Comparison of ENCODE assay signal across 1 cellular context in the genomic region with DNA sequence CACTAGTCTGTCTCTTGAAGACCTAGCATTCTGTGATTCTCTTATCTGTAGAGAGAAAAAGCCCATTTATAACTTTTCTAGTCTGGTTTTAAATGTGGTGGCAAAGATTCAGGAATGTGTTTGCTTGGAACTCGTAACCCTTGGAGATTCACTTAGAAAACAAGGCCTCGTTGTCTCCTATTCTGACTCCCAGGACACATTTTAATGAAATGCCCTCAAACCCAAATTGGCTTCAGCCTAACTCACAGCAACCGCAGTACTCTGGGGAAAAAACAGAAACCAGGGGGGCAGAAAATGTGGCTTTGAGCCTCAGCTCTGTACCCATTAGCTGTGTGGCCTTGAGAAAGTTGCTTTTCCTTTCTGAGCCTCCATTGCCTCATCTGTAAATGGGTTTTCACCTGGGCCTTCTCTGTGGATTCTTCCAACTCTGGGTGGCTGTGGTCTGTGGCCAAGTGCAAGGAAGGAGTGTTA.
TF ChIP-seq lines count a peak whose summit lies in the region.

No MANE protein-coding gene starts in this region.

TF ChIP-seq in SK-N-SH treated with all-trans-retinoic acid at 6 μM for 48 hours, 23 proteins besides CTCF, POLR2A, EP300 and RAD21 (continued from another document):
- TF ChIP-seq ZFP3 (CRISPR knock-in tag; IDR thresholded peaks at IDR 0.05), result no peak
- TF ChIP-seq TCF4 (CRISPR knock-in tag; IDR thresholded peaks at IDR 0.05; ENCODE audit: borderline replicate concordance), result no peak
- TF ChIP-seq ZFP30 (CRISPR knock-in tag; IDR thresholded peaks at IDR 0.05), result no peak
- TF ChIP-seq, protein P1, sequence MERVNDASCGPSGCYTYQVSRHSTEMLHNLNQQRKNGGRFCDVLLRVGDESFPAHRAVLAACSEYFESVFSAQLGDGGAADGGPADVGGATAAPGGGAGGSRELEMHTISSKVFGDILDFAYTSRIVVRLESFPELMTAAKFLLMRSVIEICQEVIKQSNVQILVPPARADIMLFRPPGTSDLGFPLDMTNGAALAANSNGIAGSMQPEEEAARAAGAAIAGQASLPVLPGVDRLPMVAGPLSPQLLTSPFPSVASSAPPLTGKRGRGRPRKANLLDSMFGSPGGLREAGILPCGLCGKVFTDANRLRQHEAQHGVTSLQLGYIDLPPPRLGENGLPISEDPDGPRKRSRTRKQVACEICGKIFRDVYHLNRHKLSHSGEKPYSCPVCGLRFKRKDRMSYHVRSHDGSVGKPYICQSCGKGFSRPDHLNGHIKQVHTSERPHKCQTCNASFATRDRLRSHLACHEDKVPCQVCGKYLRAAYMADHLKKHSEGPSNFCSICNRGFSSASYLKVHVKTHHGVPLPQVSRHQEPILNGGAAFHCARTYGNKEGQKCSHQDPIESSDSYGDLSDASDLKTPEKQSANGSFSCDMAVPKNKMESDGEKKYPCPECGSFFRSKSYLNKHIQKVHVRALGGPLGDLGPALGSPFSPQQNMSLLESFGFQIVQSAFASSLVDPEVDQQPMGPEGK (CRISPR knock-in tag; IDR thresholded peaks at IDR 0.05; ENCODE audit: borderline replicate concordance), result no peak
- TF ChIP-seq ISL1 (CRISPR knock-in tag; IDR thresholded peaks at IDR 0.05), result no peak
- TF ChIP-seq, protein P2, sequence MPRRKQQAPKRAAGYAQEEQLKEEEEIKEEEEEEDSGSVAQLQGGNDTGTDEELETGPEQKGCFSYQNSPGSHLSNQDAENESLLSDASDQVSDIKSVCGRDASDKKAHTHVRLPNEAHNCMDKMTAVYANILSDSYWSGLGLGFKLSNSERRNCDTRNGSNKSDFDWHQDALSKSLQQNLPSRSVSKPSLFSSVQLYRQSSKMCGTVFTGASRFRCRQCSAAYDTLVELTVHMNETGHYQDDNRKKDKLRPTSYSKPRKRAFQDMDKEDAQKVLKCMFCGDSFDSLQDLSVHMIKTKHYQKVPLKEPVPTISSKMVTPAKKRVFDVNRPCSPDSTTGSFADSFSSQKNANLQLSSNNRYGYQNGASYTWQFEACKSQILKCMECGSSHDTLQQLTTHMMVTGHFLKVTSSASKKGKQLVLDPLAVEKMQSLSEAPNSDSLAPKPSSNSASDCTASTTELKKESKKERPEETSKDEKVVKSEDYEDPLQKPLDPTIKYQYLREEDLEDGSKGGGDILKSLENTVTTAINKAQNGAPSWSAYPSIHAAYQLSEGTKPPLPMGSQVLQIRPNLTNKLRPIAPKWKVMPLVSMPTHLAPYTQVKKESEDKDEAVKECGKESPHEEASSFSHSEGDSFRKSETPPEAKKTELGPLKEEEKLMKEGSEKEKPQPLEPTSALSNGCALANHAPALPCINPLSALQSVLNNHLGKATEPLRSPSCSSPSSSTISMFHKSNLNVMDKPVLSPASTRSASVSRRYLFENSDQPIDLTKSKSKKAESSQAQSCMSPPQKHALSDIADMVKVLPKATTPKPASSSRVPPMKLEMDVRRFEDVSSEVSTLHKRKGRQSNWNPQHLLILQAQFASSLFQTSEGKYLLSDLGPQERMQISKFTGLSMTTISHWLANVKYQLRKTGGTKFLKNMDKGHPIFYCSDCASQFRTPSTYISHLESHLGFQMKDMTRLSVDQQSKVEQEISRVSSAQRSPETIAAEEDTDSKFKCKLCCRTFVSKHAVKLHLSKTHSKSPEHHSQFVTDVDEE (CRISPR knock-in tag; IDR thresholded peaks at IDR 0.05), result no peak
- no peak for TF ChIP-seq OSR1 (CRISPR knock-in tag; IDR thresholded peaks at IDR 0.05)
